8 cellular contexts compared by ENCODE assay signal in genomic region chr20:37934634-37935010, GRCh38. TPM values are rescaled to one million over a fixed set of nuclear protein-coding genes. Genes with fewer than 3 reads are reported as not detected.
"Had no signal": no experiment of that assay in that cellular context is flagged by ENCODE, and none has a peak within 500 bp of the region (broad histone marks: within the 10 kb centered on the region; RNA-seq: fewer than 3 reads in every experiment).

No MANE protein-coding gene starts in this region.

- H2AFZ ChIP-seq: GM23248 had no signal

- H3K27ac ChIP-seq: GM23248, HL-60 had no signal

- ATAC-seq: HepG2 had no signal

- H3K9ac ChIP-seq: GM23248 had no signal

- DNase-seq: GM23248, GOT3, H9, HCEC 1CT, KBM-7 had no signal

- H3K4me3 ChIP-seq: GM23248 had no signal

RNA-seq across cellular contexts. Expression of gene VSTM2L, which starts 31.7 kb away (rescaled TPM):
- total RNA-seq: HepG2 had no signal
- polyA plus RNA-seq: HepG2, IgD-negative memory B cell had no signal
